Comparison of ENCODE assay signal across 1 cellular context in the genomic region with DNA sequence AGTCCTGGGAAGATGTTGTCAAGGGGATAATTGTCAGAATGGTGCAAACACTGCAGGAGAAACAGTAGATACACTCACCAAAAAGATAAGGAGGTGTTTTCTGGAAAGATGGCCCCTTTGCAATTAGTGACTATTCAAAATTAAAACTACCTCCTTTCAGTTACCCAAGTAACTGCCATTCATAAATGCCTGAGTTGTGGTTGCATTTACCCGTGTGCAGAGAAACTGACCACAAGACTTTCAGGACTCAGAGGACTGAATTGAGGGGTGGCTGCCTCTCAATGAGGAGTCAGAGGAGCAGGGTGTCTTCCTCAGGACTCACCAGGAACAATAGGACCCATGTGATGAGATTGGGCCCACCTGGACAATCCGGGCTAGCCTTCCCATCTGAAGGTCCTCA.
TF ChIP-seq lines count a peak whose summit lies in the region.

No MANE protein-coding gene starts in this region.

TF ChIP-seq in GM12878, 131 proteins besides CTCF, POLR2A, EP300 and RAD21:
- TF ChIP-seq, protein P1, sequence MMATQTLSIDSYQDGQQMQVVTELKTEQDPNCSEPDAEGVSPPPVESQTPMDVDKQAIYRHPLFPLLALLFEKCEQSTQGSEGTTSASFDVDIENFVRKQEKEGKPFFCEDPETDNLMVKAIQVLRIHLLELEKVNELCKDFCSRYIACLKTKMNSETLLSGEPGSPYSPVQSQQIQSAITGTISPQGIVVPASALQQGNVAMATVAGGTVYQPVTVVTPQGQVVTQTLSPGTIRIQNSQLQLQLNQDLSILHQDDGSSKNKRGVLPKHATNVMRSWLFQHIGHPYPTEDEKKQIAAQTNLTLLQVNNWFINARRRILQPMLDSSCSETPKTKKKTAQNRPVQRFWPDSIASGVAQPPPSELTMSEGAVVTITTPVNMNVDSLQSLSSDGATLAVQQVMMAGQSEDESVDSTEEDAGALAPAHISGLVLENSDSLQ (IDR thresholded peaks at IDR 0.05) = peak; percentile 52; the same call in 1 of the 2 replicates
- TF ChIP-seq RUNX3 (IDR thresholded peaks at IDR 0.05; ENCODE audit: low read length) = peak; percentile 71
- TF ChIP-seq, protein P2, sequence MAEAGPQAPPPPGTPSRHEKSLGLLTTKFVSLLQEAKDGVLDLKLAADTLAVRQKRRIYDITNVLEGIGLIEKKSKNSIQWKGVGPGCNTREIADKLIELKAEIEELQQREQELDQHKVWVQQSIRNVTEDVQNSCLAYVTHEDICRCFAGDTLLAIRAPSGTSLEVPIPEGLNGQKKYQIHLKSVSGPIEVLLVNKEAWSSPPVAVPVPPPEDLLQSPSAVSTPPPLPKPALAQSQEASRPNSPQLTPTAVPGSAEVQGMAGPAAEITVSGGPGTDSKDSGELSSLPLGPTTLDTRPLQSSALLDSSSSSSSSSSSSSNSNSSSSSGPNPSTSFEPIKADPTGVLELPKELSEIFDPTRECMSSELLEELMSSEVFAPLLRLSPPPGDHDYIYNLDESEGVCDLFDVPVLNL (IDR thresholded peaks at IDR 0.05; ENCODE audit: low read depth, low read length) = no peak
